29 cellular contexts compared by ENCODE assay signal in genomic region chr10:69583106-69583505, GRCh38. TPM values are rescaled to one million over a fixed set of nuclear protein-coding genes. Genes with fewer than 3 reads are reported as not detected.
"Had no signal": no experiment of that assay in that cellular context is flagged by ENCODE, and none has a peak within 500 bp of the region (broad histone marks: within the 10 kb centered on the region; RNA-seq: fewer than 3 reads in every experiment).

No MANE protein-coding gene starts in this region.

- ATAC-seq: esophagus mucosa; gastrocnemius medialis; left ventricle myocardium superior; lower lobe of right lung; naive thymus-derived CD8-positive, alpha-beta T cell had no signal

- H3K4me1 ChIP-seq: gastrocnemius medialis, lower lobe of right lung, prostate gland, right atrium auricular region, sigmoid colon, stomach, testis had no signal

- H3K36me3 ChIP-seq: gastrocnemius medialis, lower lobe of right lung, prostate gland, right atrium auricular region, sigmoid colon, stomach, tibial artery had no signal

- H3K9me3 Mint-ChIP-seq: dendritic cell treated with granulocyte-macrophage colony-stimulating factor and Interleukin-4, amounts not matched to agents 40 ng/mL and 50 ng/mL, for 4 days; endodermal cell; naive thymus-derived CD8-positive, alpha-beta T cell; type B pancreatic cell had no signal

- H3K9me3 ChIP-seq: gastrocnemius medialis, lower lobe of right lung, prostate gland, right atrium auricular region, sigmoid colon, testis, tibial artery had no signal

- H3K27me3 ChIP-seq: right atrium auricular region, testis had no signal

- H3K4me3 Mint-ChIP-seq: dendritic cell treated with granulocyte-macrophage colony-stimulating factor and Interleukin-4, amounts not matched to agents 40 ng/mL and 50 ng/mL, for 4 days; endodermal cell; naive thymus-derived CD8-positive, alpha-beta T cell; nephron progenitor cell; type B pancreatic cell had no signal

- H3K27ac Mint-ChIP-seq: dendritic cell treated with granulocyte-macrophage colony-stimulating factor and Interleukin-4, amounts not matched to agents 40 ng/mL and 50 ng/mL, for 4 days; endodermal cell; naive thymus-derived CD8-positive, alpha-beta T cell; nephron progenitor cell; type B pancreatic cell had no signal

- H3K4me1 Mint-ChIP-seq: nephron progenitor cell had no signal

- H3K36me3 Mint-ChIP-seq: naive thymus-derived CD8-positive, alpha-beta T cell; type B pancreatic cell had no signal

- DNase-seq: effector CD8-positive, alpha-beta T cell; endodermal cell; foreskin fibroblast; gastrocnemius medialis; head of caudate nucleus; left ventricle myocardium superior; lower lobe of right lung; naive thymus-derived CD8-positive, alpha-beta T cell; nephron progenitor cell; nucleus accumbens; sigmoid colon; stimulated activated CD4-positive, alpha-beta T cell treated with anti-CD3 and anti-CD28 coated beads, Interleukin-2, amount 100 ng/mL, for 48 hours; stimulated activated naive CD4-positive, alpha-beta T cell; stomach; testis; tibial artery had no signal

- H3K27ac ChIP-seq: epithelial cell of prostate, gastrocnemius medialis, lower lobe of right lung, prostate gland, right atrium auricular region, sigmoid colon, stomach, testis, tibial artery had no signal

- H3K4me3 ChIP-seq: gastrocnemius medialis, lower lobe of right lung, prostate gland, right atrium auricular region, sigmoid colon, stomach, testis, tibial artery had no signal

RNA-seq across cellular contexts. Expression of gene NEUROG3, which starts 9.9 kb away (rescaled TPM):
- total RNA-seq: endodermal cell; esophagus mucosa; gastrocnemius medialis; glomerular endothelial cell; left ventricle myocardium superior; lower lobe of right lung; naive thymus-derived CD8-positive, alpha-beta T cell; osteocyte; prostate gland; right atrium auricular region; sigmoid colon; skeletal muscle tissue; stomach; subcutaneous adipose tissue; testis; urinary bladder had no signal
- polyA plus RNA-seq: keratinocyte, stomach, urinary bladder had no signal

RNA-seq across cellular contexts. Expression of gene FAM241B, which starts 46.9 kb away (rescaled TPM):
- total RNA-seq: myocyte, skeletal muscle tissue, urinary bladder had no signal
